Comparison of ENCODE assay signal across 1 cellular context in the genomic region with DNA sequence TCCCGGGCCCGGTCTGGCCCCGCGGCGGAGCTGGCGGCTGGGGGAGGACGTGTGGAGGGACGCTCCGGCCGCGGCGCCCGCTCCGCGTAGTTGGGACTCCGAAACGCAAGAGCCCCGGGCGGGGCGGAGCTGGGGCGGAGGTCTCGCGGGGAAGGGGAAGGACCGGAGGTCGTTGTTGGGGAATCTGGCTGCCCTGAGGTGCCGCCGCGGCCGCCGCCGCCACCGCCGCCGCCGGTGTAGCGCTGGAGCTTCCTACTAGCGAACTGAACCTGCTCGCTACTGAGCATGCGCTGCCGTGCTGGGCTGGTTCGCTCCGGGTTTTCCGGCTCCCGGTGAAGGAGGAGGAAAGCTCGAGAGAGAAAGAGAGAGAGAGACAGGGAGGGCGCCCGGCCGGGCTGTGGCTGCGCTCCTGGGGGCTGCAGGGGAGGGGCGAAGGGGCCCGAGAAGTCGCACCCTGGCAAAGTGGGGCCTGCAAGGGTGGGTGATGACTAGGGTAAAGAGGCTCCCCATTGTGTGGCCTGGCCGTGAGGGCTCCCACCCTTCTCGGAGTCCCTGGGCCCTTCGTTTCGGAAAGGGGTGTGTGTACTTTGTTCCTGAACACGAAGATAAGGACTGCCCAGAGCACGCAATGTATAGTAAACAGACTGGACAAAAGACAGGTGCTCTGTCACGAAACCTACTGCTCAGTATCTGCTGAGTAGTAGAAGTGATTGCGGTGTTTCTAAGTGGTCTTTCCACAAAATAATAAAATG.
TF ChIP-seq lines count a peak whose summit lies in the region.

A gene (minus strand): TSS at position 281 of the 752 bp plus-strand sequence. CDS start 629 bp downstream, outside the sequence.

TF ChIP-seq in HepG2, 621 proteins besides CTCF, POLR2A, EP300 and RAD21 (continued from another document):
- TF ChIP-seq, protein P1, sequence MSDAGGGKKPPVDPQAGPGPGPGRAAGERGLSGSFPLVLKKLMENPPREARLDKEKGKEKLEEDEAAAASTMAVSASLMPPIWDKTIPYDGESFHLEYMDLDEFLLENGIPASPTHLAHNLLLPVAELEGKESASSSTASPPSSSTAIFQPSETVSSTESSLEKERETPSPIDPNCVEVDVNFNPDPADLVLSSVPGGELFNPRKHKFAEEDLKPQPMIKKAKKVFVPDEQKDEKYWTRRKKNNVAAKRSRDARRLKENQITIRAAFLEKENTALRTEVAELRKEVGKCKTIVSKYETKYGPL (CRISPR knock-in tag; IDR thresholded peaks at IDR 0.05) = no peak
- TF ChIP-seq GATAD1 (CRISPR knock-in tag; IDR thresholded peaks at IDR 0.05) (peak; percentile 81), CBX5 (CRISPR knock-in tag; IDR thresholded peaks at IDR 0.05; ENCODE audit: borderline replicate concordance) (peak; percentile 84; the same call in 1 of the 2 replicates), FOXJ3 (CRISPR knock-in tag; IDR thresholded peaks at IDR 0.05; ENCODE audit: borderline replicate concordance) (peak; percentile 57; the same call in 1 of the 2 replicates), CREM (IDR thresholded peaks at IDR 0.05) (peak; percentile 70; the same call in 1 of the 2 replicates), CREM (CRISPR knock-in tag; IDR thresholded peaks at IDR 0.05) (no peak), ZNF605 (CRISPR knock-in tag; IDR thresholded peaks at IDR 0.05) (peak; percentile 97), KDM4B (CRISPR knock-in tag; IDR thresholded peaks at IDR 0.05) (peak; percentile 87; the same call in 1 of the 2 replicates), RXRA (CRISPR knock-in tag; IDR thresholded peaks at IDR 0.05) (peak; percentile 89), ZNF709 (CRISPR knock-in tag; IDR thresholded peaks at IDR 0.05) (peak; percentile 59; the same call in 1 of the 2 replicates), ZSCAN9 (CRISPR knock-in tag; IDR thresholded peaks at IDR 0.05; ENCODE audit: borderline replicate concordance) (peak; percentile 89; the same call in 1 of the 2 replicates), SIN3B (IDR thresholded peaks at IDR 0.05; ENCODE audit: low read length) (peak; percentile 65), ELF4 (CRISPR knock-in tag; IDR thresholded peaks at IDR 0.05; ENCODE audit: borderline replicate concordance) (peak; percentile 61; the same call in 1 of the 2 replicates), PAWR (CRISPR knock-in tag; IDR thresholded peaks at IDR 0.05; ENCODE audit: borderline replicate concordance) (0 out of 2 replicates have a peak, but pooled peaks have one; percentile 30)
- TF ChIP-seq, protein P2, sequence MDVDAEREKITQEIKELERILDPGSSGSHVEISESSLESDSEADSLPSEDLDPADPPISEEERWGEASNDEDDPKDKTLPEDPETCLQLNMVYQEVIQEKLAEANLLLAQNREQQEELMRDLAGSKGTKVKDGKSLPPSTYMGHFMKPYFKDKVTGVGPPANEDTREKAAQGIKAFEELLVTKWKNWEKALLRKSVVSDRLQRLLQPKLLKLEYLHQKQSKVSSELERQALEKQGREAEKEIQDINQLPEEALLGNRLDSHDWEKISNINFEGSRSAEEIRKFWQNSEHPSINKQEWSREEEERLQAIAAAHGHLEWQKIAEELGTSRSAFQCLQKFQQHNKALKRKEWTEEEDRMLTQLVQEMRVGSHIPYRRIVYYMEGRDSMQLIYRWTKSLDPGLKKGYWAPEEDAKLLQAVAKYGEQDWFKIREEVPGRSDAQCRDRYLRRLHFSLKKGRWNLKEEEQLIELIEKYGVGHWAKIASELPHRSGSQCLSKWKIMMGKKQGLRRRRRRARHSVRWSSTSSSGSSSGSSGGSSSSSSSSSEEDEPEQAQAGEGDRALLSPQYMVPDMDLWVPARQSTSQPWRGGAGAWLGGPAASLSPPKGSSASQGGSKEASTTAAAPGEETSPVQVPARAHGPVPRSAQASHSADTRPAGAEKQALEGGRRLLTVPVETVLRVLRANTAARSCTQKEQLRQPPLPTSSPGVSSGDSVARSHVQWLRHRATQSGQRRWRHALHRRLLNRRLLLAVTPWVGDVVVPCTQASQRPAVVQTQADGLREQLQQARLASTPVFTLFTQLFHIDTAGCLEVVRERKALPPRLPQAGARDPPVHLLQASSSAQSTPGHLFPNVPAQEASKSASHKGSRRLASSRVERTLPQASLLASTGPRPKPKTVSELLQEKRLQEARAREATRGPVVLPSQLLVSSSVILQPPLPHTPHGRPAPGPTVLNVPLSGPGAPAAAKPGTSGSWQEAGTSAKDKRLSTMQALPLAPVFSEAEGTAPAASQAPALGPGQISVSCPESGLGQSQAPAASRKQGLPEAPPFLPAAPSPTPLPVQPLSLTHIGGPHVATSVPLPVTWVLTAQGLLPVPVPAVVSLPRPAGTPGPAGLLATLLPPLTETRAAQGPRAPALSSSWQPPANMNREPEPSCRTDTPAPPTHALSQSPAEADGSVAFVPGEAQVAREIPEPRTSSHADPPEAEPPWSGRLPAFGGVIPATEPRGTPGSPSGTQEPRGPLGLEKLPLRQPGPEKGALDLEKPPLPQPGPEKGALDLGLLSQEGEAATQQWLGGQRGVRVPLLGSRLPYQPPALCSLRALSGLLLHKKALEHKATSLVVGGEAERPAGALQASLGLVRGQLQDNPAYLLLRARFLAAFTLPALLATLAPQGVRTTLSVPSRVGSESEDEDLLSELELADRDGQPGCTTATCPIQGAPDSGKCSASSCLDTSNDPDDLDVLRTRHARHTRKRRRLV (CRISPR knock-in tag; IDR thresholded peaks at IDR 0.05) = peak; percentile 75
- TF ChIP-seq, protein P3, sequence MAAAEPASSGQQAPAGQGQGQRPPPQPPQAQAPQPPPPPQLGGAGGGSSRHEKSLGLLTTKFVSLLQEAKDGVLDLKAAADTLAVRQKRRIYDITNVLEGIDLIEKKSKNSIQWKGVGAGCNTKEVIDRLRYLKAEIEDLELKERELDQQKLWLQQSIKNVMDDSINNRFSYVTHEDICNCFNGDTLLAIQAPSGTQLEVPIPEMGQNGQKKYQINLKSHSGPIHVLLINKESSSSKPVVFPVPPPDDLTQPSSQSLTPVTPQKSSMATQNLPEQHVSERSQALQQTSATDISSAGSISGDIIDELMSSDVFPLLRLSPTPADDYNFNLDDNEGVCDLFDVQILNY (CRISPR knock-in tag; conservative IDR thresholded peaks at IDR 0.05) = 0 out of 2 replicates have a peak, but pooled peaks have one; percentile 63
- TF ChIP-seq, protein P4, sequence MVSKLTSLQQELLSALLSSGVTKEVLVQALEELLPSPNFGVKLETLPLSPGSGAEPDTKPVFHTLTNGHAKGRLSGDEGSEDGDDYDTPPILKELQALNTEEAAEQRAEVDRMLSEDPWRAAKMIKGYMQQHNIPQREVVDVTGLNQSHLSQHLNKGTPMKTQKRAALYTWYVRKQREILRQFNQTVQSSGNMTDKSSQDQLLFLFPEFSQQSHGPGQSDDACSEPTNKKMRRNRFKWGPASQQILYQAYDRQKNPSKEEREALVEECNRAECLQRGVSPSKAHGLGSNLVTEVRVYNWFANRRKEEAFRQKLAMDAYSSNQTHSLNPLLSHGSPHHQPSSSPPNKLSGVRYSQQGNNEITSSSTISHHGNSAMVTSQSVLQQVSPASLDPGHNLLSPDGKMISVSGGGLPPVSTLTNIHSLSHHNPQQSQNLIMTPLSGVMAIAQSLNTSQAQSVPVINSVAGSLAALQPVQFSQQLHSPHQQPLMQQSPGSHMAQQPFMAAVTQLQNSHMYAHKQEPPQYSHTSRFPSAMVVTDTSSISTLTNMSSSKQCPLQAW (CRISPR knock-in tag; IDR thresholded peaks at IDR 0.05) = 0 out of 2 replicates have a peak, but pooled peaks have one; percentile 63
TF ChIP-seq in HepG2: peak in this region for 385.
